ENCODE assay signal across 15 cellular contexts in the genomic region with DNA sequence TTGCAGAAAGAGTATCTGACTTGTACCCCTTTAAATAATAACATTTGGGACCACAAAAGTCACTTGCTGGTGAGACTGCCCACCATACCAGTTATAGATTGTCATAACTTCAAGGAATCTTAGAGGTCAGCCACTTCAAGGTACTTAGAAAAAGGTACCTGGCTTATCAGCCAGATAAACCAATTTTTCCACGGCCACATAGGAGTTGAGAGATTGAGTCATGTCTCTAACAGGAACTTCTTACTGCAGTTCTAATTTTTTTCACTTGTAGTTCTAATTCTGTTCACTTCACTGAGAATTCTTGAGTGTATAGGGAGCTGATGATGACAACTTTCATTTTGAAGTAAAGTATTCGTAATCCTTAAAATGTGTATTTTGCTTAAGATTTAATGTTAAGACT.
DNase-seq lines count a peak whose midpoint lies in the region; ATAC-seq and TF ChIP-seq lines count a peak whose summit lies in the region.
"Had no signal": no experiment of that assay in that cellular context is flagged by ENCODE, and none has a peak within 500 bp of the region (broad histone marks: within the 10 kb centered on the region; RNA-seq: fewer than 3 reads in every experiment).

No MANE protein-coding gene starts in this region.

- no peaks in the 10 kb centered on the region for H3K27me3 ChIP-seq in stomach
- H3K27me3 ChIP-seq: BLaER1 had no signal

- H3K4me1 ChIP-seq in stomach, result no peaks in the 10 kb centered on the region

- peak overlapping the region; percentile 83 for H3K27ac Mint-ChIP-seq in activated CD4-positive, alpha-beta T cell treated with anti-CD3 and anti-CD28 coated beads, Interleukin-2, amount 10 ng/mL, durations not matched to agents 24 days and 14 days
- peak overlapping the region; percentile 76 for H3K27ac Mint-ChIP-seq in activated CD8-positive, alpha-beta T cell treated with anti-CD3 and anti-CD28 coated beads, Interleukin-2, amount 10 ng/mL, durations not matched to agents 7 days and 5 days
- peak overlapping the region; percentile 84 to 90 for H3K27ac Mint-ChIP-seq in effector memory CD8-positive, alpha-beta T cell
- H3K27ac Mint-ChIP-seq: CD8-positive, alpha-beta T cell had no signal

- H3K9me3 ChIP-seq in stomach, result no peaks in the 10 kb centered on the region
- H3K9me3 ChIP-seq: BLaER1 had no signal

- TF ChIP-seq CTCF in GM12865 (IDR thresholded peaks at IDR 0.05; ENCODE audit: insufficient read depth, low read depth, low read length, missing control alignments) (no peak), stomach (IDR thresholded peaks at IDR 0.05) (no peak)

- H3K27ac ChIP-seq in stomach, result no peak overlapping the region
- H3K27ac ChIP-seq: BLaER1 had no signal

- ATAC-seq in activated CD8-positive, alpha-beta T cell treated with anti-CD3 and anti-CD28 coated beads, Interleukin-2, amount 10 ng/mL, durations not matched to agents 7 days and 5 days, result peak; percentile 55
- ATAC-seq in effector memory CD8-positive, alpha-beta T cell (replicated peaks), result no peak
- ATAC-seq in GM18505 (IDR thresholded peaks at IDR 0.05; ENCODE audit: unreplicated experiment), result no peak
- ATAC-seq: CD8-positive, alpha-beta T cell had no signal

- no peaks in the 10 kb centered on the region for H3K27me3 Mint-ChIP-seq in activated CD4-positive, alpha-beta T cell treated with anti-CD3 and anti-CD28 coated beads, Interleukin-2, amount 10 ng/mL, durations not matched to agents 24 days and 14 days
- no peaks in the 10 kb centered on the region for H3K27me3 Mint-ChIP-seq in activated CD8-positive, alpha-beta T cell treated with anti-CD3 and anti-CD28 coated beads, Interleukin-2, amount 10 ng/mL, durations not matched to agents 7 days and 5 days (ENCODE audit: low read depth)
- no peaks in the 10 kb centered on the region for H3K27me3 Mint-ChIP-seq in effector memory CD8-positive, alpha-beta T cell

- TF ChIP-seq EP300 in stomach (IDR thresholded peaks at IDR 0.05), result no peak

- 62 to 81% (median 70%) methylated on average over 2 of the region's 2 CpGs for WGBS in stomach, 5 donors

- H3K4me3 ChIP-seq in GM12865 (ENCODE audit: low read depth, low read length) (no peak overlapping the region), stomach (no peak overlapping the region)
- H3K4me3 ChIP-seq: BLaER1 had no signal

- no peak for DNase-seq in activated CD4-positive, alpha-beta T cell treated with anti-CD3 and anti-CD28 coated beads, Interleukin-2, amount 10 ng/mL, durations not matched to agents 24 days and 14 days
- no peak for DNase-seq in activated CD4-positive, alpha-beta T cell treated with anti-CD3 and anti-CD28 coated beads for 1 hour
- DNase-seq in GM12865 (ENCODE audit: low read depth) (peak; percentile 14), stomach (no peak)
- DNase-seq in activated CD8-positive, alpha-beta T cell treated with anti-CD3 and anti-CD28 coated beads, Interleukin-2, amount 10 ng/mL, durations not matched to agents 7 days and 5 days, result no peak
- no peak for DNase-seq in effector memory CD8-positive, alpha-beta T cell
- DNase-seq: CD8-positive, alpha-beta T cell; DMS79; GOT3; MV-4-11; NCI-H1417 treated with DMSO at 0.1 percent for 48 hours; NCI-H1930; NCI-H526 treated with DMSO at 0.1 percent for 48 hours had no signal

- H3K9me3 Mint-ChIP-seq in activated CD4-positive, alpha-beta T cell treated with anti-CD3 and anti-CD28 coated beads, Interleukin-2, amount 10 ng/mL, durations not matched to agents 24 days and 14 days, result peaks cover 10% of the 10 kb centered on the region
- peaks cover 27% of the 10 kb centered on the region for H3K9me3 Mint-ChIP-seq in activated CD8-positive, alpha-beta T cell treated with anti-CD3 and anti-CD28 coated beads, Interleukin-2, amount 10 ng/mL, durations not matched to agents 7 days and 5 days (ENCODE audit: insufficient read depth)
- H3K9me3 Mint-ChIP-seq in effector memory CD8-positive, alpha-beta T cell, result no peaks in the 10 kb centered on the region
- H3K9me3 Mint-ChIP-seq: CD8-positive, alpha-beta T cell had no signal

- intact Hi-C loops in activated CD4-positive, alpha-beta T cell treated with anti-CD3 and anti-CD28 coated beads, Interleukin-2, amount 10 ng/mL, durations not matched to agents 24 days and 14 days (cut with micrococcal nuclease), result loop anchor here (1.0 to 2.0 kb wide), 4 partner anchors 9 to 175 kb away; no protein-coding TSS in a partner anchor
- intact Hi-C loops in stomach (cut with DNase I; ENCODE audit: low total_unique reads), result no loop called here

- H3K4me3 Mint-ChIP-seq in activated CD4-positive, alpha-beta T cell treated with anti-CD3 and anti-CD28 coated beads, Interleukin-2, amount 10 ng/mL, durations not matched to agents 24 days and 14 days, result peak overlapping the region; percentile 53
- H3K4me3 Mint-ChIP-seq in activated CD8-positive, alpha-beta T cell treated with anti-CD3 and anti-CD28 coated beads, Interleukin-2, amount 10 ng/mL, durations not matched to agents 7 days and 5 days, result peak overlapping the region; percentile 20
- H3K4me3 Mint-ChIP-seq in effector memory CD8-positive, alpha-beta T cell, result peak overlapping the region in 1 of 2 donors; percentile 56
- H3K4me3 Mint-ChIP-seq: CD8-positive, alpha-beta T cell had no signal

- no peaks in the 10 kb centered on the region for H3K36me3 ChIP-seq in stomach
- H3K36me3 ChIP-seq: BLaER1 had no signal

- peaks cover 31% of the 10 kb centered on the region for H3K36me3 Mint-ChIP-seq in activated CD4-positive, alpha-beta T cell treated with anti-CD3 and anti-CD28 coated beads, Interleukin-2, amount 10 ng/mL, durations not matched to agents 24 days and 14 days (ENCODE audit: low read depth)
- peaks cover 53% of the 10 kb centered on the region for H3K36me3 Mint-ChIP-seq in activated CD8-positive, alpha-beta T cell treated with anti-CD3 and anti-CD28 coated beads, Interleukin-2, amount 10 ng/mL, durations not matched to agents 7 days and 5 days (ENCODE audit: low read depth)
- no peaks in the 10 kb centered on the region for H3K36me3 Mint-ChIP-seq in effector memory CD8-positive, alpha-beta T cell (ENCODE audit: insufficient read depth)
- H3K36me3 Mint-ChIP-seq: CD8-positive, alpha-beta T cell had no signal

- TF ChIP-seq POLR2A in GM18505 (IDR thresholded peaks at IDR 0.05; ENCODE audit: borderline replicate concordance, extremely low read depth, insufficient read depth, insufficient read length) (no peak), stomach (IDR thresholded peaks at IDR 0.05) (no peak)

- POLR2A ChIA-PET in activated CD8-positive, alpha-beta T cell treated with anti-CD3 and anti-CD28 coated beads, Interleukin-2, amount 10 ng/mL, durations not matched to agents 7 days and 5 days (lab: Charles Lee), result interaction anchor here (0.8 to 1.2 kb wide), 2 partner anchors 21 to 317 kb away, joined by 3 to 4 read pairs; no protein-coding TSS in a partner anchor

- CTCF ChIA-PET in activated CD8-positive, alpha-beta T cell treated with anti-CD3 and anti-CD28 coated beads, Interleukin-2, amount 10 ng/mL, durations not matched to agents 7 days and 5 days (lab: Charles Lee), result interaction anchor here (1.1 kb wide), 1 partner anchor 12 kb away, joined by 4 read pairs; no protein-coding TSS in a partner anchor

- peaks cover 33% of the 10 kb centered on the region for H3K4me1 Mint-ChIP-seq in activated CD4-positive, alpha-beta T cell treated with anti-CD3 and anti-CD28 coated beads, Interleukin-2, amount 10 ng/mL, durations not matched to agents 24 days and 14 days
- H3K4me1 Mint-ChIP-seq in activated CD8-positive, alpha-beta T cell treated with anti-CD3 and anti-CD28 coated beads, Interleukin-2, amount 10 ng/mL, durations not matched to agents 7 days and 5 days (ENCODE audit: low read depth), result peaks cover 51% of the 10 kb centered on the region
- peaks cover 15 to 27% of the 10 kb centered on the region in 2 donors for H3K4me1 Mint-ChIP-seq in effector memory CD8-positive, alpha-beta T cell (ENCODE audit: low read depth in 2 of 2)
